In genomic region chr9:4502444-4502843, GRCh38 we compare ENCODE assay signal across 36 cellular contexts. TPM values are rescaled to one million over a fixed set of nuclear protein-coding genes. Genes with fewer than 3 reads are reported as not detected.
"Had no signal": no experiment of that assay in that cellular context is flagged by ENCODE, and none has a peak within 500 bp of the region (broad histone marks: within the 10 kb centered on the region; RNA-seq: fewer than 3 reads in every experiment).

No MANE protein-coding gene starts in this region.

- H3K27me3 Mint-ChIP-seq: activated naive CD8-positive, alpha-beta T cell treated with anti-CD3 and anti-CD28 coated beads for 36 hours had no signal

- H3K9me3 Mint-ChIP-seq: activated B cell treated with CpG ODN at 0.5 μM for 24 hours; activated CD4-positive, alpha-beta memory T cell treated with anti-CD3 and anti-CD28 coated beads, Interleukin-2, amount 10 ng/mL, durations not matched to agents 7 days and 5 days; activated naive CD8-positive, alpha-beta T cell treated with anti-CD3 and anti-CD28 coated beads for 36 hours; T-cell had no signal

- H3K4me3 ChIP-seq: SJCRH30, SK-N-MC had no signal

- H3K36me3 Mint-ChIP-seq: activated CD8-positive, alpha-beta memory T cell treated with anti-CD3 and anti-CD28 coated beads, Interleukin-2, amount 10 ng/mL, durations not matched to agents 7 days and 5 days; activated naive CD8-positive, alpha-beta T cell treated with anti-CD3 and anti-CD28 coated beads for 36 hours; T-cell had no signal

- H3K4me3 Mint-ChIP-seq: activated B cell treated with CpG ODN at 0.5 μM for 24 hours; activated CD4-positive, alpha-beta memory T cell treated with anti-CD3 and anti-CD28 coated beads, Interleukin-2, amount 10 ng/mL, durations not matched to agents 7 days and 5 days; activated CD8-positive, alpha-beta memory T cell treated with anti-CD3 and anti-CD28 coated beads, Interleukin-2, amount 10 ng/mL, durations not matched to agents 7 days and 5 days; activated naive CD8-positive, alpha-beta T cell treated with anti-CD3 and anti-CD28 coated beads for 36 hours; T-cell had no signal

- H3K9ac ChIP-seq: KMS-11 had no signal

- H3K9me3 ChIP-seq: SJCRH30 had no signal

- H3K27ac Mint-ChIP-seq: activated B cell treated with CpG ODN at 0.5 μM for 24 hours; activated CD4-positive, alpha-beta memory T cell treated with anti-CD3 and anti-CD28 coated beads, Interleukin-2, amount 10 ng/mL, durations not matched to agents 7 days and 5 days; activated CD8-positive, alpha-beta memory T cell treated with anti-CD3 and anti-CD28 coated beads, Interleukin-2, amount 10 ng/mL, durations not matched to agents 7 days and 5 days; activated naive CD8-positive, alpha-beta T cell treated with anti-CD3 and anti-CD28 coated beads for 36 hours; T-cell had no signal

- DNase-seq: activated B cell treated with CpG ODN at 0.5 μM for 24 hours; activated CD4-positive, alpha-beta memory T cell treated with anti-CD3 and anti-CD28 coated beads, Interleukin-2, amount 10 ng/mL, durations not matched to agents 7 days and 5 days; activated CD4-positive, alpha-beta T cell treated with anti-CD3 and anti-CD28 coated beads for 4 hours; activated CD4-positive, alpha-beta T cell treated with anti-CD3 and anti-CD28 coated beads, Interleukin-2, amount 50 U/mL, for 1 hour; activated CD4-positive, CD25-positive, alpha-beta regulatory T cell treated with anti-CD3 and anti-CD28 coated beads, Interleukin-2, amount 50 U/mL, for 72 hours; activated CD8-positive, alpha-beta memory T cell treated with anti-CD3 and anti-CD28 coated beads for 24 hours; activated CD8-positive, alpha-beta memory T cell treated with anti-CD3 and anti-CD28 coated beads, Interleukin-2, amount 10 ng/mL, durations not matched to agents 7 days and 5 days; activated CD8-positive, alpha-beta memory T cell treated with anti-CD3 and anti-CD28 coated beads, Interleukin-2, amount 50 U/mL, for 48 hours; activated effector memory CD4-positive, alpha-beta T cell treated with Interleukin-2 at 50 U/mL for 16 hours; activated naive CD4-positive, alpha-beta T cell treated with anti-CD3 and anti-CD28 coated beads, Interleukin-2, amount 50 U/mL, for 16 hours; activated naive CD8-positive, alpha-beta T cell treated with anti-CD3 and anti-CD28 coated beads for 36 hours; activated T-cell treated with anti-CD3 and anti-CD28 coated beads, Interleukin-2, amount 50 U/mL, for 48 hours; amniotic stem cell; aorta; brain microvascular endothelial cell; central memory CD4-positive, alpha-beta T cell; MM.1S; MV-4-11; NCI-H1092; NCI-H1436 treated with DMSO at 0.1 percent for 48 hours; NCI-H187; NCI-H2029 treated with DMSO at 0.1 percent for 48 hours; NCI-H2107; NCI-H2171; NCI-H510A; NCI-H526 treated with DMSO at 0.1 percent for 48 hours; NCI-H774; SHP77; SJCRH30; T-cell; T-helper 2 cell; T-helper 9 cell had no signal

- H3K4me2 ChIP-seq: KMS-11 had no signal

- H3K36me3 ChIP-seq: brain microvascular endothelial cell, SJCRH30 had no signal

- H3K27me3 ChIP-seq: brain microvascular endothelial cell, SJCRH30 had no signal

- H3K4me1 ChIP-seq: SJCRH30 had no signal

- H3K27ac ChIP-seq: brain microvascular endothelial cell, KMS-11, SJCRH30, SK-N-MC, VCaP had no signal

- ATAC-seq: activated CD8-positive, alpha-beta memory T cell treated with anti-CD3 and anti-CD28 coated beads, Interleukin-2, amount 10 ng/mL, durations not matched to agents 7 days and 5 days; Panc1; T-cell had no signal

- H3K4me1 Mint-ChIP-seq: activated B cell treated with CpG ODN at 0.5 μM for 24 hours, T-cell had no signal

RNA-seq across cellular contexts. Expression of gene SLC1A1, which starts 12.2 kb away (rescaled TPM):
- total RNA-seq: SJCRH30 had no signal
